ENCODE assay signal across 2 cellular contexts in genomic region chr17:4482338-4483011, GRCh38.
A peak's percentile ranks its signal among the peaks of the same experiment; 100 is the strongest.
TF ChIP-seq lines count a peak whose summit lies in the region.

No MANE protein-coding gene starts in this region.

TF ChIP-seq in HEK293, 187 proteins besides CTCF, POLR2A, EP300 and RAD21:
- TF ChIP-seq INSM2 (tag by site-specific recombination; IDR thresholded peaks at IDR 0.05) = no peak
- TF ChIP-seq ZNF398 (tag by site-specific recombination; IDR thresholded peaks at IDR 0.05) = peak; percentile 45; the same call in 1 of the 2 replicates
- TF ChIP-seq ZNF707 (tag by site-specific recombination; IDR thresholded peaks at IDR 0.05) = no peak

TF ChIP-seq in H1, 55 proteins besides CTCF, POLR2A, EP300 and RAD21:
- TF ChIP-seq CHD2 (IDR thresholded peaks at IDR 0.05; ENCODE audit: low read length) = no peak
- TF ChIP-seq TEAD4 (IDR thresholded peaks at IDR 0.05; ENCODE audit: low read depth, low read length) = no peak
- TF ChIP-seq, protein P1, sequence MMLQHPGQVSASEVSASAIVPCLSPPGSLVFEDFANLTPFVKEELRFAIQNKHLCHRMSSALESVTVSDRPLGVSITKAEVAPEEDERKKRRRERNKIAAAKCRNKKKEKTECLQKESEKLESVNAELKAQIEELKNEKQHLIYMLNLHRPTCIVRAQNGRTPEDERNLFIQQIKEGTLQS (IDR thresholded peaks at IDR 0.05; ENCODE audit: insufficient read depth, low read depth, low read length) = no peak
- TF ChIP-seq BCL11A (IDR thresholded peaks at IDR 0.05; ENCODE audit: low read depth in 2 of 2, low read length in 2 of 2) = no peak
- no peak for TF ChIP-seq BRCA1 (IDR thresholded peaks at IDR 0.05; ENCODE audit: low read depth, low read length)
- TF ChIP-seq MAFK (IDR thresholded peaks at IDR 0.05; ENCODE audit: low read depth, low read length) = no peak
- no peak for TF ChIP-seq CEBPB (IDR thresholded peaks at IDR 0.05; ENCODE audit: low read depth, low read length)
